ENCODE assay signal across 4 cellular contexts in the genomic region with DNA sequence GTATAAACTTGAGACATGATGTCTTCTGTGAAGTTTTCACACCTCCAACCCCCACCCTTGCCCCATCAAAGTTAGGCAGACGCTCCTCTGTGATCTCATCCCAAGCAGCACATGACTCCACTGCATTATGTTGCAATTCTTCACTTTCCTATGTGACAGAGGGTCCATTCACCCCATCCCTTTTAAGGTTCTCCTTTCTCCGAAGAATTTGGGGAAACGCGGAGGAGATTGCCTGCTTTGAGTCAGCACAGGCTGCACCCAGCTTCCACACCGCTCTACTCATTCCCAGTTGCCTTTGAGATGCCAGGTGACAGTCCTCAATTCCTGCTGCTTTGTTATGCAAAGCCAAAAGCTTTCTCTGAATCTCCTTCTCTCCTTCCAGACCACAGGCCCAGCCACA.
A peak's percentile ranks its signal among the peaks of the same experiment; 100 is the strongest.
TF ChIP-seq lines count a peak whose summit lies in the region.

No MANE protein-coding gene starts in this region.

TF ChIP-seq in A549, 52 proteins besides CTCF, POLR2A, EP300 and RAD21:
- peak; percentile 26 to 34; a peak in 1 of 4 replicates for TF ChIP-seq CEBPB (IDR thresholded peaks at IDR 0.05)
- TF ChIP-seq, protein P1, sequence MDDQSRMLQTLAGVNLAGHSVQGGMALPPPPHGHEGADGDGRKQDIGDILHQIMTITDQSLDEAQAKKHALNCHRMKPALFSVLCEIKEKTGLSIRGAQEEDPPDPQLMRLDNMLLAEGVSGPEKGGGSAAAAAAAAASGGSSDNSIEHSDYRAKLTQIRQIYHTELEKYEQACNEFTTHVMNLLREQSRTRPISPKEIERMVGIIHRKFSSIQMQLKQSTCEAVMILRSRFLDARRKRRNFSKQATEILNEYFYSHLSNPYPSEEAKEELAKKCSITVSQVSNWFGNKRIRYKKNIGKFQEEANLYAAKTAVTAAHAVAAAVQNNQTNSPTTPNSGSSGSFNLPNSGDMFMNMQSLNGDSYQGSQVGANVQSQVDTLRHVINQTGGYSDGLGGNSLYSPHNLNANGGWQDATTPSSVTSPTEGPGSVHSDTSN (IDR thresholded peaks at IDR 0.05), result no peak
- no peak for TF ChIP-seq NFE2L2 (conservative IDR thresholded peaks at IDR 0.05; ENCODE audit: low read length)
- TF ChIP-seq EHF (CRISPR knock-in tag; IDR thresholded peaks at IDR 0.05), result no peak
TF ChIP-seq in A549: peak in this region for 1.

TF ChIP-seq in GM23338, 12 proteins besides CTCF, POLR2A, EP300 and RAD21 (continues in another document):
- TF ChIP-seq, protein P2, sequence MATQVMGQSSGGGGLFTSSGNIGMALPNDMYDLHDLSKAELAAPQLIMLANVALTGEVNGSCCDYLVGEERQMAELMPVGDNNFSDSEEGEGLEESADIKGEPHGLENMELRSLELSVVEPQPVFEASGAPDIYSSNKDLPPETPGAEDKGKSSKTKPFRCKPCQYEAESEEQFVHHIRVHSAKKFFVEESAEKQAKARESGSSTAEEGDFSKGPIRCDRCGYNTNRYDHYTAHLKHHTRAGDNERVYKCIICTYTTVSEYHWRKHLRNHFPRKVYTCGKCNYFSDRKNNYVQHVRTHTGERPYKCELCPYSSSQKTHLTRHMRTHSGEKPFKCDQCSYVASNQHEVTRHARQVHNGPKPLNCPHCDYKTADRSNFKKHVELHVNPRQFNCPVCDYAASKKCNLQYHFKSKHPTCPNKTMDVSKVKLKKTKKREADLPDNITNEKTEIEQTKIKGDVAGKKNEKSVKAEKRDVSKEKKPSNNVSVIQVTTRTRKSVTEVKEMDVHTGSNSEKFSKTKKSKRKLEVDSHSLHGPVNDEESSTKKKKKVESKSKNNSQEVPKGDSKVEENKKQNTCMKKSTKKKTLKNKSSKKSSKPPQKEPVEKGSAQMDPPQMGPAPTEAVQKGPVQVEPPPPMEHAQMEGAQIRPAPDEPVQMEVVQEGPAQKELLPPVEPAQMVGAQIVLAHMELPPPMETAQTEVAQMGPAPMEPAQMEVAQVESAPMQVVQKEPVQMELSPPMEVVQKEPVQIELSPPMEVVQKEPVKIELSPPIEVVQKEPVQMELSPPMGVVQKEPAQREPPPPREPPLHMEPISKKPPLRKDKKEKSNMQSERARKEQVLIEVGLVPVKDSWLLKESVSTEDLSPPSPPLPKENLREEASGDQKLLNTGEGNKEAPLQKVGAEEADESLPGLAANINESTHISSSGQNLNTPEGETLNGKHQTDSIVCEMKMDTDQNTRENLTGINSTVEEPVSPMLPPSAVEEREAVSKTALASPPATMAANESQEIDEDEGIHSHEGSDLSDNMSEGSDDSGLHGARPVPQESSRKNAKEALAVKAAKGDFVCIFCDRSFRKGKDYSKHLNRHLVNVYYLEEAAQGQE (IDR thresholded peaks at IDR 0.05; ENCODE audit: unreplicated experiment), result no peak
- no peak for TF ChIP-seq JUNB (IDR thresholded peaks at IDR 0.05; ENCODE audit: unreplicated experiment)

TF ChIP-seq in K562, 482 proteins besides CTCF, POLR2A, EP300 and RAD21 (continues in another document):
- TF ChIP-seq, protein P3, sequence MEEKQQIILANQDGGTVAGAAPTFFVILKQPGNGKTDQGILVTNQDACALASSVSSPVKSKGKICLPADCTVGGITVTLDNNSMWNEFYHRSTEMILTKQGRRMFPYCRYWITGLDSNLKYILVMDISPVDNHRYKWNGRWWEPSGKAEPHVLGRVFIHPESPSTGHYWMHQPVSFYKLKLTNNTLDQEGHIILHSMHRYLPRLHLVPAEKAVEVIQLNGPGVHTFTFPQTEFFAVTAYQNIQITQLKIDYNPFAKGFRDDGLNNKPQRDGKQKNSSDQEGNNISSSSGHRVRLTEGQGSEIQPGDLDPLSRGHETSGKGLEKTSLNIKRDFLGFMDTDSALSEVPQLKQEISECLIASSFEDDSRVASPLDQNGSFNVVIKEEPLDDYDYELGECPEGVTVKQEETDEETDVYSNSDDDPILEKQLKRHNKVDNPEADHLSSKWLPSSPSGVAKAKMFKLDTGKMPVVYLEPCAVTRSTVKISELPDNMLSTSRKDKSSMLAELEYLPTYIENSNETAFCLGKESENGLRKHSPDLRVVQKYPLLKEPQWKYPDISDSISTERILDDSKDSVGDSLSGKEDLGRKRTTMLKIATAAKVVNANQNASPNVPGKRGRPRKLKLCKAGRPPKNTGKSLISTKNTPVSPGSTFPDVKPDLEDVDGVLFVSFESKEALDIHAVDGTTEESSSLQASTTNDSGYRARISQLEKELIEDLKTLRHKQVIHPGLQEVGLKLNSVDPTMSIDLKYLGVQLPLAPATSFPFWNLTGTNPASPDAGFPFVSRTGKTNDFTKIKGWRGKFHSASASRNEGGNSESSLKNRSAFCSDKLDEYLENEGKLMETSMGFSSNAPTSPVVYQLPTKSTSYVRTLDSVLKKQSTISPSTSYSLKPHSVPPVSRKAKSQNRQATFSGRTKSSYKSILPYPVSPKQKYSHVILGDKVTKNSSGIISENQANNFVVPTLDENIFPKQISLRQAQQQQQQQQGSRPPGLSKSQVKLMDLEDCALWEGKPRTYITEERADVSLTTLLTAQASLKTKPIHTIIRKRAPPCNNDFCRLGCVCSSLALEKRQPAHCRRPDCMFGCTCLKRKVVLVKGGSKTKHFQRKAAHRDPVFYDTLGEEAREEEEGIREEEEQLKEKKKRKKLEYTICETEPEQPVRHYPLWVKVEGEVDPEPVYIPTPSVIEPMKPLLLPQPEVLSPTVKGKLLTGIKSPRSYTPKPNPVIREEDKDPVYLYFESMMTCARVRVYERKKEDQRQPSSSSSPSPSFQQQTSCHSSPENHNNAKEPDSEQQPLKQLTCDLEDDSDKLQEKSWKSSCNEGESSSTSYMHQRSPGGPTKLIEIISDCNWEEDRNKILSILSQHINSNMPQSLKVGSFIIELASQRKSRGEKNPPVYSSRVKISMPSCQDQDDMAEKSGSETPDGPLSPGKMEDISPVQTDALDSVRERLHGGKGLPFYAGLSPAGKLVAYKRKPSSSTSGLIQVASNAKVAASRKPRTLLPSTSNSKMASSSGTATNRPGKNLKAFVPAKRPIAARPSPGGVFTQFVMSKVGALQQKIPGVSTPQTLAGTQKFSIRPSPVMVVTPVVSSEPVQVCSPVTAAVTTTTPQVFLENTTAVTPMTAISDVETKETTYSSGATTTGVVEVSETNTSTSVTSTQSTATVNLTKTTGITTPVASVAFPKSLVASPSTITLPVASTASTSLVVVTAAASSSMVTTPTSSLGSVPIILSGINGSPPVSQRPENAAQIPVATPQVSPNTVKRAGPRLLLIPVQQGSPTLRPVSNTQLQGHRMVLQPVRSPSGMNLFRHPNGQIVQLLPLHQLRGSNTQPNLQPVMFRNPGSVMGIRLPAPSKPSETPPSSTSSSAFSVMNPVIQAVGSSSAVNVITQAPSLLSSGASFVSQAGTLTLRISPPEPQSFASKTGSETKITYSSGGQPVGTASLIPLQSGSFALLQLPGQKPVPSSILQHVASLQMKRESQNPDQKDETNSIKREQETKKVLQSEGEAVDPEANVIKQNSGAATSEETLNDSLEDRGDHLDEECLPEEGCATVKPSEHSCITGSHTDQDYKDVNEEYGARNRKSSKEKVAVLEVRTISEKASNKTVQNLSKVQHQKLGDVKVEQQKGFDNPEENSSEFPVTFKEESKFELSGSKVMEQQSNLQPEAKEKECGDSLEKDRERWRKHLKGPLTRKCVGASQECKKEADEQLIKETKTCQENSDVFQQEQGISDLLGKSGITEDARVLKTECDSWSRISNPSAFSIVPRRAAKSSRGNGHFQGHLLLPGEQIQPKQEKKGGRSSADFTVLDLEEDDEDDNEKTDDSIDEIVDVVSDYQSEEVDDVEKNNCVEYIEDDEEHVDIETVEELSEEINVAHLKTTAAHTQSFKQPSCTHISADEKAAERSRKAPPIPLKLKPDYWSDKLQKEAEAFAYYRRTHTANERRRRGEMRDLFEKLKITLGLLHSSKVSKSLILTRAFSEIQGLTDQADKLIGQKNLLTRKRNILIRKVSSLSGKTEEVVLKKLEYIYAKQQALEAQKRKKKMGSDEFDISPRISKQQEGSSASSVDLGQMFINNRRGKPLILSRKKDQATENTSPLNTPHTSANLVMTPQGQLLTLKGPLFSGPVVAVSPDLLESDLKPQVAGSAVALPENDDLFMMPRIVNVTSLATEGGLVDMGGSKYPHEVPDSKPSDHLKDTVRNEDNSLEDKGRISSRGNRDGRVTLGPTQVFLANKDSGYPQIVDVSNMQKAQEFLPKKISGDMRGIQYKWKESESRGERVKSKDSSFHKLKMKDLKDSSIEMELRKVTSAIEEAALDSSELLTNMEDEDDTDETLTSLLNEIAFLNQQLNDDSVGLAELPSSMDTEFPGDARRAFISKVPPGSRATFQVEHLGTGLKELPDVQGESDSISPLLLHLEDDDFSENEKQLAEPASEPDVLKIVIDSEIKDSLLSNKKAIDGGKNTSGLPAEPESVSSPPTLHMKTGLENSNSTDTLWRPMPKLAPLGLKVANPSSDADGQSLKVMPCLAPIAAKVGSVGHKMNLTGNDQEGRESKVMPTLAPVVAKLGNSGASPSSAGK (IDR thresholded peaks at IDR 0.05), result peak; percentile 32; the same call in 1 of the 2 replicates

TF ChIP-seq in HepG2, 621 proteins besides CTCF, POLR2A, EP300 and RAD21:
- TF ChIP-seq NR2F6 (IDR thresholded peaks at IDR 0.05) (no peak), NR2F6 (CRISPR knock-in tag; IDR thresholded peaks at IDR 0.05) (no peak), CEBPB (IDR thresholded peaks at IDR 0.05; ENCODE audit: borderline replicate concordance, low read depth, low read length) (0 out of 2 replicates have a peak, but pooled peaks have one; percentile 27)
